In the genomic region with DNA sequence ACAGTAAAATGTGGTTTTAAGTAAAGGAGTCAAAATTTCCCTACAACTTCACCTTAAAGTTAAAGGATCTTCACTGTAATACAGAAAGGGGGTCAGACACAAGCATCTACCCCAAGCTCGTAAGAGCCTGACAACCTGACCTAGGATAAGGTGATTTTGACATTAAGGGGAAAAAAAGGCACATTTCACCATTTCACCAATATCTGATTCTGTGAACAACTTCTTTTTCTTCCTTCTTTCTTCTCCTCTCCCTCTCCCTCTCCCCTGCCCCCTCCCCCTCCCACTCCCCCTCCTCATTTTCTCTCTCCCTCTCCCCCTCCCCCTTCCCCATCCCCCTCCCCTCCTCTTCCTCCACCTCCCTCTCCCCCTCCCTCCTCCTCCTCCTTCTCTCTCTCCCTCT, we compare ENCODE assay signal across 9 cellular contexts.
"Had no signal": no experiment of that assay in that cellular context is flagged by ENCODE, and none has a peak within 500 bp of the region (broad histone marks: within the 10 kb centered on the region; RNA-seq: fewer than 3 reads in every experiment).

No MANE protein-coding gene starts in this region.

- H3K36me3 ChIP-seq: HAP-1 had no signal

- H3K27me3 Mint-ChIP-seq: IgD-negative memory B cell had no signal

- H3K9me3 ChIP-seq: HAP-1 had no signal

- H3K27ac Mint-ChIP-seq: GM23338, HFFc6, IgD-negative memory B cell had no signal

- H3K4me1 Mint-ChIP-seq: IgD-negative memory B cell had no signal

- H2AFZ ChIP-seq: GM23338 had no signal

- ATAC-seq: GM23338, HCT116 had no signal

- FAIRE-seq: H1, HTR-8/SVneo had no signal

- H3K4me1 ChIP-seq: HAP-1 had no signal

- H3K4me3 Mint-ChIP-seq: GM23338, HFFc6, IgD-negative memory B cell had no signal

- H3K36me3 Mint-ChIP-seq: IgD-negative memory B cell had no signal

- DNase-seq: H7, HFFc6, KG1 had no signal

- H3K9me3 Mint-ChIP-seq: GM23338 had no signal

- H3K4me2 ChIP-seq: GM23338 had no signal

- H3K4me3 ChIP-seq: GM23338, HAP-1 had no signal
